13 cellular contexts compared by ENCODE assay signal in genomic region chr10:4353964-4354363, GRCh38.
DNase-seq lines count a peak whose midpoint lies in the region; ATAC-seq and TF ChIP-seq lines count a peak whose summit lies in the region.
"Had no signal": no experiment of that assay in that cellular context is flagged by ENCODE, and none has a peak within 500 bp of the region (broad histone marks: within the 10 kb centered on the region; RNA-seq: fewer than 3 reads in every experiment).

No MANE protein-coding gene starts in this region.

- H3K4me2 ChIP-seq in skeletal muscle satellite cell (ENCODE audit: low read length): peak overlapping the region; percentile 52

- peak overlapping the region; percentile 54 for H3K9ac ChIP-seq in skeletal muscle satellite cell (ENCODE audit: low read depth, low read length)

- no peak for TF ChIP-seq CTCF in HFF-Myc (IDR thresholded peaks at IDR 0.05; ENCODE audit: low read depth, low read length, missing control alignments)
- TF ChIP-seq CTCF in psoas muscle (IDR thresholded peaks at IDR 0.05): no peak

- no peak overlapping the region for H3K4me3 ChIP-seq in HFF-Myc (replicated peaks; ENCODE audit: low read depth, low read length)
- H3K4me3 ChIP-seq in skeletal muscle satellite cell (ENCODE audit: low read length): no peak overlapping the region
- H3K4me3 ChIP-seq in psoas muscle: no peak overlapping the region
- H3K4me3 ChIP-seq: K562, stomach had no signal

- WGBS in psoas muscle, 3 donors: 7 to 31% (median 12%) methylated on average over 1 of the region's 1 CpG

- no peak overlapping the region for H3K27ac ChIP-seq in psoas muscle

- H3K9me3 ChIP-seq in skeletal muscle satellite cell (replicated peaks; ENCODE audit: low read length) (no peaks in the 10 kb centered on the region), psoas muscle (no peaks in the 10 kb centered on the region)
- H3K9me3 ChIP-seq: stomach had no signal

- peaks cover 24% of the 10 kb centered on the region for H3K4me1 ChIP-seq in skeletal muscle satellite cell (ENCODE audit: control insufficient read depth, insufficient read depth, low read length)
- H3K4me1 ChIP-seq in psoas muscle: peaks cover 13% of the 10 kb centered on the region

- peak; percentile 86 for DNase-seq in HFF-Myc (ENCODE audit: extremely low read depth, low read depth)
- DNase-seq in fibroblast of peridontal ligament (ENCODE audit: extremely low read depth): peak; percentile 57
- DNase-seq in psoas muscle: no peak
- DNase-seq: effector memory CD8-positive, alpha-beta T cell; left ventricle myocardium superior; NCI-H82; stomach; T-helper 9 cell had no signal

- H3K27me3 ChIP-seq in skeletal muscle satellite cell (ENCODE audit: control insufficient read depth, insufficient read depth, low read length): no peaks in the 10 kb centered on the region
- no peaks in the 10 kb centered on the region for H3K27me3 ChIP-seq in psoas muscle (ENCODE audit: insufficient read depth in 3 of 3, low read length in 2 of 3)
- H3K27me3 ChIP-seq: stomach had no signal

- intact Hi-C loops in psoas muscle (cut with DNase I): no loop called here

- H3K36me3 ChIP-seq in skeletal muscle satellite cell (ENCODE audit: insufficient read depth, low read length) (no peaks in the 10 kb centered on the region), psoas muscle (ENCODE audit: insufficient read depth in 1 of 2, low read depth in 1 of 2) (no peaks in the 10 kb centered on the region)
- H3K36me3 ChIP-seq: stomach had no signal

- ATAC-seq in SK-N-SH treated with all-trans-retinoic acid at 6 μM for 48 hours (peak; percentile 70), GM21576 (IDR thresholded peaks at IDR 0.05; ENCODE audit: unreplicated experiment) (no peak), psoas muscle (no peak), HG03521 (IDR thresholded peaks at IDR 0.05; ENCODE audit: unreplicated experiment) (no peak)
- ATAC-seq: effector memory CD8-positive, alpha-beta T cell; K562 had no signal

TF ChIP-seq in SK-N-SH treated with all-trans-retinoic acid at 6 μM for 48 hours, 23 proteins besides CTCF, POLR2A, EP300 and RAD21:
- 0 out of 2 replicates have a peak, but pooled peaks have one; percentile 6 for TF ChIP-seq ZC3H10 (CRISPR knock-in tag; IDR thresholded peaks at IDR 0.05)
- TF ChIP-seq, protein P1, sequence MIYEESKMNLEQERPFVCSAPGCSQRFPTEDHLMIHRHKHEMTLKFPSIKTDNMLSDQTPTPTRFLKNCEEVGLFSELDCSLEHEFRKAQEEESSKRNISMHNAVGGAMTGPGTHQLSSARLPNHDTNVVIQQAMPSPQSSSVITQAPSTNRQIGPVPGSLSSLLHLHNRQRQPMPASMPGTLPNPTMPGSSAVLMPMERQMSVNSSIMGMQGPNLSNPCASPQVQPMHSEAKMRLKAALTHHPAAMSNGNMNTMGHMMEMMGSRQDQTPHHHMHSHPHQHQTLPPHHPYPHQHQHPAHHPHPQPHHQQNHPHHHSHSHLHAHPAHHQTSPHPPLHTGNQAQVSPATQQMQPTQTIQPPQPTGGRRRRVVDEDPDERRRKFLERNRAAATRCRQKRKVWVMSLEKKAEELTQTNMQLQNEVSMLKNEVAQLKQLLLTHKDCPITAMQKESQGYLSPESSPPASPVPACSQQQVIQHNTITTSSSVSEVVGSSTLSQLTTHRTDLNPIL (CRISPR knock-in tag; IDR thresholded peaks at IDR 0.05; ENCODE audit: low read depth): no peak

Comparison
In these comparisons a context has a peak if more than half of its experiments do, and no peak if none do; other contexts are left out.
1. DNase-seq: peak in HFF-Myc (single experiment) and fibroblast of peridontal ligament (single experiment); none in psoas muscle (0 of 2).